8 cellular contexts compared by ENCODE assay signal in genomic region chr14:24113801-24114535, GRCh38. TPM values are rescaled to one million over a fixed set of nuclear protein-coding genes. Genes with fewer than 3 reads are reported as not detected.
DNase-seq lines count a peak whose midpoint lies in the region; ATAC-seq and TF ChIP-seq lines count a peak whose summit lies in the region.

No MANE protein-coding gene starts in this region.

- H3K27me3 Mint-ChIP-seq in CD4-positive, alpha-beta memory T cell = no peaks in the 10 kb centered on the region
- H3K27me3 Mint-ChIP-seq in endodermal cell (ENCODE audit: insufficient read depth) = no peaks in the 10 kb centered on the region
- peaks cover 2% of the 10 kb centered on the region for H3K27me3 Mint-ChIP-seq in mesothelial cell of epicardium (ENCODE audit: low read depth)

- POLR2A ChIA-PET in CD4-positive, alpha-beta memory T cell (lab: Charles Lee; ENCODE audit: partially characterized antibody) = interaction anchor here (0.8 to 9.6 kb wide), 44 partner anchors 9 to 828 kb away, joined by 3 to 347 read pairs (median 5); partner anchors contain the start of genes CARMIL3, CBLN3, CHMP4A and CIDEB

- ATAC-seq in GM19467 (IDR thresholded peaks at IDR 0.05; ENCODE audit: unreplicated experiment) = peak; percentile 35

- peak overlapping the region; percentile 95 to 99 (median 98) for H3K4me3 Mint-ChIP-seq in CD4-positive, alpha-beta memory T cell
- peak overlapping the region; percentile 87 for H3K4me3 Mint-ChIP-seq in endodermal cell
- peak overlapping the region; percentile 90 for H3K4me3 Mint-ChIP-seq in mesothelial cell of epicardium

- CTCF ChIA-PET in CD4-positive, alpha-beta memory T cell (lab: Charles Lee; ENCODE audit: partially characterized antibody) = interaction anchor here (0.7 to 5.4 kb wide), 19 partner anchors 10 to 318 kb away, joined by 3 to 43 read pairs (median 6); partner anchors contain the start of genes EMC9, IRF9, MDP1 and PCK2

- H3K4me1 Mint-ChIP-seq in CD4-positive, alpha-beta memory T cell = peaks cover 19 to 45% (median 29%) of the 10 kb centered on the region in 4 donors
- H3K4me1 Mint-ChIP-seq in endodermal cell = peaks cover 16% of the 10 kb centered on the region
- peaks cover 21% of the 10 kb centered on the region for H3K4me1 Mint-ChIP-seq in mesothelial cell of epicardium

- H3K9me3 Mint-ChIP-seq in CD4-positive, alpha-beta memory T cell = peaks cover 0 to 2% (median 0%) of the 10 kb centered on the region in 8 donors
- H3K9me3 Mint-ChIP-seq in endodermal cell (no peaks in the 10 kb centered on the region), mesothelial cell of epicardium (no peaks in the 10 kb centered on the region)

- 0% methylated on average over 24 to 42 of the region's 42 CpGs for WGBS in endodermal cell (ENCODE audit: insufficient coverage in 1 of 2, insufficient read length in 1 of 2), 2 experiments

- H3K27ac Mint-ChIP-seq in CD4-positive, alpha-beta memory T cell = peak overlapping the region; percentile 98 to 100 (median 99)
- H3K27ac Mint-ChIP-seq in endodermal cell (peak overlapping the region; percentile 99), mesothelial cell of epicardium (peak overlapping the region; percentile 99)

- peak overlapping the region; percentile 98 for H3K27ac ChIP-seq in CD4-positive, alpha-beta memory T cell (ENCODE audit: low read depth, low read length)
- peak overlapping the region; percentile 90 for H3K27ac ChIP-seq in endodermal cell (ENCODE audit: low read depth, low read length)

- H3K27me3 ChIP-seq in CD4-positive, alpha-beta memory T cell (ENCODE audit: insufficient read depth, low read length) = no peaks in the 10 kb centered on the region
- no peaks in the 10 kb centered on the region for H3K27me3 ChIP-seq in endodermal cell (ENCODE audit: control insufficient read depth, insufficient read depth, low read length, poor library complexity, severe bottlenecking)

- intact Hi-C loops in CD4-positive, alpha-beta memory T cell (cut with micrococcal nuclease) = loop anchor here (1.0 to 10.0 kb wide), 12 partner anchors 20 to 649 kb away; partner anchors contain the start of genes CHMP4A, DHRS1, EMC9 and GMPR2

- peak in 4 of 5 donors; percentile 86 to 91 (median 88) for DNase-seq in CD4-positive, alpha-beta memory T cell
- DNase-seq in HS-27A (ENCODE audit: low read depth) = peak; percentile 92
- DNase-seq in NOMO-1 treated with dmso at 0.1 percent for 144 hours (lab: John Stamatoyannopoulos, UW; ENCODE audit: unreplicated experiment) = peak; percentile 94
- DNase-seq in activated CD8-positive, alpha-beta memory T cell treated with anti-CD3 and anti-CD28 coated beads, Interleukin-2, amount 50 U/mL, for 1 hour (ENCODE audit: extremely low read depth) = peak; percentile 53
- peak; percentile 94 for DNase-seq in endodermal cell
- DNase-seq in mesothelial cell of epicardium (ENCODE audit: low spot score in 2 of 2, unreplicated experiment in 2 of 2) = peak; percentile 44 to 66
- peak; percentile 50 to 58 for DNase-seq in stimulated activated CD8-positive, alpha-beta memory T cell treated with anti-CD3 and anti-CD28 coated beads, Interleukin-15, amount 100 ng/mL, for 4 hours (ENCODE audit: low read depth in 2 of 2)

- peaks cover 19% of the 10 kb centered on the region for H3K36me3 ChIP-seq in CD4-positive, alpha-beta memory T cell (ENCODE audit: insufficient read depth, low read length)
- peaks cover 24% of the 10 kb centered on the region for H3K36me3 ChIP-seq in endodermal cell (ENCODE audit: control insufficient read depth, insufficient read depth, low read length)

- H3K9ac ChIP-seq in endodermal cell (ENCODE audit: extremely low read depth, low read length, poor library complexity, severe bottlenecking) = peak overlapping the region; percentile 78

- peaks cover 35% of the 10 kb centered on the region for H3K4me1 ChIP-seq in CD4-positive, alpha-beta memory T cell (ENCODE audit: insufficient read depth, low read length)
- H3K4me1 ChIP-seq in endodermal cell (ENCODE audit: control insufficient read depth, insufficient read depth, low read length) = no peaks in the 10 kb centered on the region

- TF ChIP-seq CTCF in endodermal cell (conservative IDR thresholded peaks at IDR 0.05) (no peak), mesothelial cell of epicardium (IDR thresholded peaks at IDR 0.05; ENCODE audit: unreplicated experiment) (no peak)

- H3K4me3 ChIP-seq in CD4-positive, alpha-beta memory T cell (ENCODE audit: low read length in 2 of 2) = peak overlapping the region; percentile 97
- peak overlapping the region; percentile 94 for H3K4me3 ChIP-seq in endodermal cell (ENCODE audit: low read length)

- H3K36me3 Mint-ChIP-seq in CD4-positive, alpha-beta memory T cell = peaks cover 21 to 42% of the 10 kb centered on the region in 2 donors
- H3K36me3 Mint-ChIP-seq in endodermal cell (ENCODE audit: low read depth) (peaks cover 21% of the 10 kb centered on the region), mesothelial cell of epicardium (peaks cover 6% of the 10 kb centered on the region)

- H3K9me3 ChIP-seq in CD4-positive, alpha-beta memory T cell (ENCODE audit: control insufficient read depth in 1 of 2, low read length in 2 of 2) = no peaks in the 10 kb centered on the region
- H3K9me3 ChIP-seq in endodermal cell (ENCODE audit: control insufficient read depth, low read length) = no peaks in the 10 kb centered on the region

RNA-seq across cellular contexts. Expression of gene DCAF11, which starts 0.6 kb away (rescaled TPM):
- 10 to 100 TPM; 71.5 to 75.8 TPM for total RNA-seq in CD4-positive, alpha-beta memory T cell
- polyA plus RNA-seq in CD4-positive, alpha-beta memory T cell = 10 to 100 TPM; 75.1 to 93.4 TPM
- 10 to 100 TPM; 71.1 to 72.2 TPM for total RNA-seq in endodermal cell
- polyA plus RNA-seq in endodermal cell (2013, experiment 1 of 2) = 37.1 TPM
- 39.6 TPM for polyA plus RNA-seq in endodermal cell (2013, experiment 2 of 2)
- total RNA-seq in mesothelial cell of epicardium = 62.3 to 71.1 TPM (median 63.7 TPM) in 3 replicates

RNA-seq across cellular contexts. Expression of gene NRL, which starts 0.8 kb away (rescaled TPM):
- total RNA-seq in CD4-positive, alpha-beta memory T cell = 1 to 10 TPM; 2.9 to 4.5 TPM
- polyA plus RNA-seq in CD4-positive, alpha-beta memory T cell = 1 to 10 TPM; 1.4 to 1.6 TPM
- total RNA-seq in endodermal cell (1 to 10 TPM; 1.9 TPM), mesothelial cell of epicardium (1.5 to 2.0 TPM (median 1.8 TPM) in 3 replicates)
- polyA plus RNA-seq in endodermal cell (2013, experiment 1 of 2) = 1.0 TPM
- polyA plus RNA-seq in endodermal cell (2013, experiment 2 of 2) = 0.41 TPM

RNA-seq across cellular contexts. Expression of gene FITM1, which starts 16.5 kb away (rescaled TPM):
- 1 to 10 TPM; 3.2 to 4.2 TPM for total RNA-seq in CD4-positive, alpha-beta memory T cell
- under 1 TPM; 0.69 to 0.81 TPM for polyA plus RNA-seq in CD4-positive, alpha-beta memory T cell
- total RNA-seq in endodermal cell (1 to 10 TPM in 1 of 2 donors, not detected in 1; 1.1 TPM), mesothelial cell of epicardium (0.75 to 1.5 TPM (median 1.0 TPM) in 3 replicates)
- polyA plus RNA-seq in endodermal cell (2013, experiment 1 of 2) = 0.32 TPM
- polyA plus RNA-seq in endodermal cell (2013, experiment 2 of 2) = not detected

RNA-seq across cellular contexts. Expression of gene PCK2, which starts 19.9 kb away (rescaled TPM):
- total RNA-seq in CD4-positive, alpha-beta memory T cell = 10 to 100 TPM; 18.3 to 21.4 TPM
- 10 to 100 TPM; 11.0 to 15.5 TPM for polyA plus RNA-seq in CD4-positive, alpha-beta memory T cell
- total RNA-seq in endodermal cell (10 to 100 TPM; 37.7 to 42.8 TPM), mesothelial cell of epicardium (18.9 to 22.2 TPM (median 20.6 TPM) in 3 replicates)
- polyA plus RNA-seq in endodermal cell (2013, experiment 1 of 2) = 26.6 TPM
- 16.0 TPM for polyA plus RNA-seq in endodermal cell (2013, experiment 2 of 2)

RNA-seq across cellular contexts. Expression of gene PSME1, which starts 22.0 kb away (rescaled TPM):
- 100 to 1,000 TPM; 257 to 273 TPM for total RNA-seq in CD4-positive, alpha-beta memory T cell
- polyA plus RNA-seq in CD4-positive, alpha-beta memory T cell = 1,000 to 10,000 TPM in 1 of 2 donors, 100 to 1,000 TPM in 1; 976 to 1,008 TPM
- total RNA-seq in endodermal cell = 100 to 1,000 TPM in 1 of 2 donors, 10 to 100 TPM in 1; 68.6 to 108 TPM
- 87.9 TPM for polyA plus RNA-seq in endodermal cell (2013, experiment 1 of 2)
- polyA plus RNA-seq in endodermal cell (2013, experiment 2 of 2) = 79.7 TPM
- total RNA-seq in mesothelial cell of epicardium = 148 to 154 TPM (median 154 TPM) in 3 replicates

Comparison
In these comparisons a context has a peak if more than half of its experiments do, and no peak if none do; other contexts are left out.
1. Peak in every context shown above with its lines: DNase-seq, ATAC-seq, H3K4me3 ChIP-seq and H3K27ac ChIP-seq.